ENCODE assay signal across 11 cellular contexts in the genomic region with DNA sequence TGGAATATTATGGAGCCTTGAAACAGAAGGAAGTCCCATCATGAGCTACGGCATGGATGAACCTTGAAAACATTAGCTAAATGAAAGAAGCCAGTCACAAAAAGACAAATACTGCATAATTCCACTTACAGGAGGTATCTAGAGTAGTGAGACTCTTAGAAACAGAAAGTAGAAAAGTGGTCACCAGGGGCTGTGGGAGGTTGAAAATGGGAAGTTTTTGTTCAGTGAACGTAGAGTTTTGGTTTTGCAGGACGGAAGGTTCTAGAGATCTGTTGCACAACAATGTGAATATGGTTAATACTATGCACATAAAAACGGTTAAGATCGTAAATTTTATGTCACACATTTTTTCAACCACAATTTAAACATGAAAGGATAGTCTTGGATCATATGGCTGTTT.
DNase-seq lines count a peak whose midpoint lies in the region; ATAC-seq lines count a peak whose summit lies in the region.
"Had no signal": no experiment of that assay in that cellular context is flagged by ENCODE, and none has a peak within 500 bp of the region (broad histone marks: within the 10 kb centered on the region; RNA-seq: fewer than 3 reads in every experiment).

No MANE protein-coding gene starts in this region.

- ATAC-seq in GM18909 (IDR thresholded peaks at IDR 0.05; ENCODE audit: poor library complexity, unreplicated experiment) (peak; percentile 95), GM21737 (IDR thresholded peaks at IDR 0.05; ENCODE audit: unreplicated experiment) (peak; percentile 97), HG03139 (IDR thresholded peaks at IDR 0.05; ENCODE audit: unreplicated experiment) (peak; percentile 82)

- DNase-seq in OCI-M1 (lab: John Stamatoyannopoulos, UW) (peak; percentile 6), HUDEP-2 (lab: John Stamatoyannopoulos, UW; ENCODE audit: unreplicated experiment in 76 of 76) (no peak), NCI-H2081 treated with DMSO at 0.1 percent for 48 hours (lab: John Stamatoyannopoulos, UW) (no peak), NCI-H1436 (lab: John Stamatoyannopoulos, UW) (no peak)
- no peak for DNase-seq in stimulated activated CD4-positive, alpha-beta T cell treated with anti-CD3 and anti-CD28 coated beads, Interleukin-4, amount 100 ng/mL, for 1 hour
- DNase-seq: activated CD4-positive, alpha-beta memory T cell treated with anti-CD3 and anti-CD28 coated beads, Interleukin-2, amount 10 ng/mL, durations not matched to agents 7 days and 5 days; CD4-positive, alpha-beta memory T cell; NCI-H1105 treated with DMSO at 0.1 percent for 48 hours had no signal
